In genomic region chr3:13346481-13347389, GRCh38 we compare ENCODE assay signal across 1 cellular context.
TF ChIP-seq lines count a peak whose summit lies in the region.

No MANE protein-coding gene starts in this region.

TF ChIP-seq in SK-N-SH treated with all-trans-retinoic acid at 6 μM for 48 hours, 23 proteins besides CTCF, POLR2A, EP300 and RAD21 (continued from another document):
- no peak for TF ChIP-seq PATZ1 (CRISPR knock-in tag; IDR thresholded peaks at IDR 0.05; ENCODE audit: borderline replicate concordance)
- no peak for TF ChIP-seq ZNF8 (CRISPR knock-in tag; IDR thresholded peaks at IDR 0.05)
- no peak for TF ChIP-seq ARNTL (CRISPR knock-in tag; IDR thresholded peaks at IDR 0.05; ENCODE audit: borderline replicate concordance, low read depth)
- no peak for TF ChIP-seq TOX (CRISPR knock-in tag; IDR thresholded peaks at IDR 0.05; ENCODE audit: borderline replicate concordance)
- TF ChIP-seq PPARA (CRISPR knock-in tag; IDR thresholded peaks at IDR 0.05; ENCODE audit: borderline replicate concordance): no peak
